Comparison of ENCODE assay signal across 9 cellular contexts in genomic region chr5:79962580-79963222, GRCh38. TPM values are rescaled to one million over a fixed set of nuclear protein-coding genes. Genes with fewer than 3 reads are reported as not detected.
DNase-seq lines count a peak whose midpoint lies in the region; ATAC-seq and TF ChIP-seq lines count a peak whose summit lies in the region.
"Had no signal": no experiment of that assay in that cellular context is flagged by ENCODE, and none has a peak within 500 bp of the region (broad histone marks: within the 10 kb centered on the region; RNA-seq: fewer than 3 reads in every experiment).

No MANE protein-coding gene starts in this region.

- H3K4me1 Mint-ChIP-seq in HFFc6 (ENCODE audit: low read depth) = peaks cover 13% of the 10 kb centered on the region
- H3K4me1 Mint-ChIP-seq in activated T-cell treated with anti-CD3 and anti-CD28 coated beads, Interleukin-2, amount 50 U/mL, for 4 hours (ENCODE audit: low read depth) = peaks cover 14% of the 10 kb centered on the region

- no peaks in the 10 kb centered on the region for H3K36me3 Mint-ChIP-seq in HFFc6 (ENCODE audit: low read depth)
- H3K36me3 Mint-ChIP-seq in activated T-cell treated with anti-CD3 and anti-CD28 coated beads, Interleukin-2, amount 50 U/mL, for 4 hours (ENCODE audit: insufficient read depth) = no peaks in the 10 kb centered on the region

- H4K20me1 ChIP-seq in BLaER1 treated with 17β-estradiol and CSF1 and Interleukin-3, amounts not matched to agents 10 nM and 100 nM = no peaks in the 10 kb centered on the region

- DNase-seq in HFFc6 = peak; percentile 23
- no peak for DNase-seq in activated T-cell treated with anti-CD3 and anti-CD28 coated beads, Interleukin-2, amount 50 U/mL, for 4 hours
- DNase-seq in myocyte (ENCODE audit: low read depth) = peak; percentile 11
- no peak for DNase-seq in NCI-H1436 (lab: John Stamatoyannopoulos, UW)
- DNase-seq in SKM-1 treated with dmso at 0.1 percent for 144 hours (lab: John Stamatoyannopoulos, UW; ENCODE audit: unreplicated experiment) = no peak
- DNase-seq in NCI-H774 (lab: John Stamatoyannopoulos, UW) = no peak

- H3K9ac ChIP-seq in BLaER1 treated with 17β-estradiol and CSF1 and Interleukin-3, amounts not matched to agents 10 nM and 100 nM = no peak overlapping the region

- no peaks in the 10 kb centered on the region for H3K27me3 ChIP-seq in BLaER1 treated with 17β-estradiol and CSF1 and Interleukin-3, amounts not matched to agents 10 nM and 100 nM

- no peak overlapping the region for H3K27ac Mint-ChIP-seq in HFFc6

- no peak overlapping the region for H3K27ac ChIP-seq in BLaER1 treated with 17β-estradiol and CSF1 and Interleukin-3, amounts not matched to agents 10 nM and 100 nM
- H3K27ac ChIP-seq: thoracic aorta had no signal

- peaks cover 6% of the 10 kb centered on the region for H3K27me3 Mint-ChIP-seq in HFFc6 (ENCODE audit: insufficient read depth)
- peaks cover 16% of the 10 kb centered on the region for H3K27me3 Mint-ChIP-seq in activated T-cell treated with anti-CD3 and anti-CD28 coated beads, Interleukin-2, amount 50 U/mL, for 4 hours (ENCODE audit: low read depth)

- H3K4me1 ChIP-seq in BLaER1 treated with 17β-estradiol and CSF1 and Interleukin-3, amounts not matched to agents 10 nM and 100 nM = peaks cover 0 to 16% (median 12%) of the 10 kb centered on the region in 10 experiments; a peak in 15 of 20 replicates

- H3K9me3 ChIP-seq in BLaER1 treated with 17β-estradiol and CSF1 and Interleukin-3, amounts not matched to agents 10 nM and 100 nM (replicated peaks in 1 of 11) = peaks cover 0 to 9% (median 4%) of the 10 kb centered on the region in 11 experiments; a peak in 5 of 22 replicates
- H3K9me3 ChIP-seq: thoracic aorta had no signal

- H3K9me3 Mint-ChIP-seq in HFFc6 = no peaks in the 10 kb centered on the region
- H3K9me3 Mint-ChIP-seq in activated T-cell treated with anti-CD3 and anti-CD28 coated beads, Interleukin-2, amount 50 U/mL, for 4 hours = no peaks in the 10 kb centered on the region

- H3K4me3 Mint-ChIP-seq in HFFc6 = no peak overlapping the region
- H3K4me3 Mint-ChIP-seq in activated T-cell treated with anti-CD3 and anti-CD28 coated beads, Interleukin-2, amount 50 U/mL, for 4 hours = no peak overlapping the region

- H3K4me3 ChIP-seq in BLaER1 treated with 17β-estradiol and CSF1 and Interleukin-3, amounts not matched to agents 10 nM and 100 nM = no peak overlapping the region
- H3K4me3 ChIP-seq: thoracic aorta had no signal

- TF ChIP-seq CTCF in HFFc6 (IDR thresholded peaks at IDR 0.05) = no peak

- peak overlapping the region in 8 of 11 experiments; percentile 2 to 54 (median 32); a peak in 9 of 22 replicates for H3K4me2 ChIP-seq in BLaER1 treated with 17β-estradiol and CSF1 and Interleukin-3, amounts not matched to agents 10 nM and 100 nM

- no peaks in the 10 kb centered on the region for H3K36me3 ChIP-seq in BLaER1 treated with 17β-estradiol and CSF1 and Interleukin-3, amounts not matched to agents 10 nM and 100 nM
- H3K36me3 ChIP-seq: thoracic aorta had no signal

- peak; percentile 79 to 87 for ATAC-seq in activated T-cell treated with anti-CD3 and anti-CD28 coated beads, Interleukin-2, amount 50 U/mL, for 4 hours
- ATAC-seq in HG03280 (IDR thresholded peaks at IDR 0.05; ENCODE audit: unreplicated experiment) = no peak

RNA-seq across cellular contexts. Expression of gene MTX3, which starts 28.4 kb away (rescaled TPM):
- 10 to 100 TPM; 10.2 to 13.5 (median 12.8) TPM for total RNA-seq in HFFc6 (2021; fragmentation: NEBNext Ultra II Directional; extraction: Animal tissue kit (Norgen Biotek cat#: 25700))
- 10 to 100 TPM; 14.8 to 15.0 (median 14.9) TPM for total RNA-seq in activated T-cell treated with anti-CD3 and anti-CD28 coated beads, Interleukin-2, amount 50 U/mL, for 4 hours
- total RNA-seq in myocyte = 32.0 and 40.1 TPM in 2 replicates
- polyA plus RNA-seq in myocyte (2012) = 7.2 TPM

Comparison
In these comparisons a context has a peak if more than half of its experiments do, and no peak if none do; other contexts are left out.
1. DNase-seq: peak in HFFc6 (single experiment) and myocyte (single experiment); none in activated T-cell treated with anti-CD3 and anti-CD28 coated beads, Interleukin-2, amount 50 U/mL, for 4 hours (single experiment), NCI-H1436 (single experiment), SKM-1 treated with dmso at 0.1 percent for 144 hours (single experiment) and NCI-H774 (single experiment).